In genomic region chr11:47051217-47051616, GRCh38 we compare ENCODE assay signal across 20 cellular contexts.
DNase-seq lines count a peak whose midpoint lies in the region; ATAC-seq and TF ChIP-seq lines count a peak whose summit lies in the region.
"Had no signal": no experiment of that assay in that cellular context is flagged by ENCODE, and none has a peak within 500 bp of the region (broad histone marks: within the 10 kb centered on the region; RNA-seq: fewer than 3 reads in every experiment).

No MANE protein-coding gene starts in this region.

- peaks cover 12% of the 10 kb centered on the region for H3K4me1 ChIP-seq in ACC112 (ENCODE audit: control insufficient read depth, insufficient read depth, low read length, unreplicated experiment)
- peaks cover 3% of the 10 kb centered on the region for H3K4me1 ChIP-seq in fibroblast of lung (ENCODE audit: control insufficient read depth, extremely low read depth, insufficient read depth, low read length)
- no peaks in the 10 kb centered on the region for H3K4me1 ChIP-seq in left lung
- H3K4me1 ChIP-seq: BLaER1 had no signal

- H3K9me3 Mint-ChIP-seq in activated naive CD4-positive, alpha-beta T cell treated with anti-CD3 and anti-CD28 coated beads, Interleukin-2, amount 50 U/mL, for 72 hours = no peaks in the 10 kb centered on the region
- H3K9me3 Mint-ChIP-seq: activated CD8-positive, alpha-beta T cell treated with anti-CD3 and anti-CD28 coated beads for 36 hours; activated T-cell treated with anti-CD3 and anti-CD28 coated beads, Interleukin-2, amount 50 U/mL, for 72 hours had no signal

- H3K4me2 ChIP-seq in fibroblast of lung (ENCODE audit: extremely low read depth, insufficient read depth, low read length) = no peak overlapping the region
- H3K4me2 ChIP-seq: BLaER1, PC-9, SK-N-SH had no signal

- peaks cover 0 to 11% of the 10 kb centered on the region in 2 donors for H3K36me3 Mint-ChIP-seq in activated naive CD4-positive, alpha-beta T cell treated with anti-CD3 and anti-CD28 coated beads, Interleukin-2, amount 50 U/mL, for 72 hours

- H3K9ac ChIP-seq in fibroblast of lung (ENCODE audit: insufficient read depth, low read length) = no peak overlapping the region
- H3K9ac ChIP-seq: BLaER1, SK-N-SH had no signal

- peak; percentile 38 for DNase-seq in MG63
- peak; percentile 37 for DNase-seq in fibroblast of lung (ENCODE audit: low read depth in 2 of 2)
- no peak for DNase-seq in left lung
- no peak for DNase-seq in SKM-1 treated with dmso at 0.1 percent for 144 hours (lab: John Stamatoyannopoulos, UW; ENCODE audit: unreplicated experiment)
- no peak for DNase-seq in activated naive CD4-positive, alpha-beta T cell treated with anti-CD3 and anti-CD28 coated beads, Interleukin-2, amount 50 U/mL, for 72 hours (ENCODE audit: low spot score in 2 of 2)
- DNase-seq: activated CD4-positive, CD25-positive, alpha-beta regulatory T cell; activated CD8-positive, alpha-beta T cell treated with anti-CD3 and anti-CD28 coated beads for 36 hours; activated naive CD4-positive, alpha-beta T cell treated with anti-CD3 and anti-CD28 coated beads, Interleukin-2, amount 50 U/mL, for 16 hours; activated T-cell treated with anti-CD3 and anti-CD28 coated beads, Interleukin-2, amount 50 U/mL, for 72 hours; Calu3; naive thymus-derived CD4-positive, alpha-beta T cell; NCI-H146; PC-9; SK-N-SH; stimulated activated CD4-positive, alpha-beta T cell treated with anti-CD3 and anti-CD28 coated beads, Interleukin-4, amount 100 ng/mL, for 4 hours; T-helper 9 cell had no signal

- H3K9me3 ChIP-seq in MG63 = no peaks in the 10 kb centered on the region
- no peaks in the 10 kb centered on the region for H3K9me3 ChIP-seq in fibroblast of lung (ENCODE audit: control insufficient read depth, insufficient read depth, low read depth, low read length)
- no peaks in the 10 kb centered on the region for H3K9me3 ChIP-seq in left lung
- H3K9me3 ChIP-seq: SK-N-SH had no signal

- TF ChIP-seq CTCF in fibroblast of lung (conservative IDR thresholded peaks at IDR 0.05 in 1 of 2, IDR thresholded peaks at IDR 0.05 in 1 of 2; ENCODE audit: low read depth in 1 of 2, low read length in 2 of 2) (no peak), left lung (IDR thresholded peaks at IDR 0.05) (no peak)

- no peaks in the 10 kb centered on the region for H3K27me3 ChIP-seq in ACC112 (ENCODE audit: insufficient read depth, low read length)
- H3K27me3 ChIP-seq in MG63 = no peaks in the 10 kb centered on the region
- no peaks in the 10 kb centered on the region for H3K27me3 ChIP-seq in fibroblast of lung (ENCODE audit: control insufficient read depth, insufficient read depth, low read length)
- H3K27me3 ChIP-seq in left lung = no peaks in the 10 kb centered on the region
- H3K27me3 ChIP-seq: BLaER1 had no signal

- H3K79me2 ChIP-seq in ACC112 (ENCODE audit: control insufficient read depth, insufficient read depth, low read length, unreplicated experiment) (no peaks in the 10 kb centered on the region), fibroblast of lung (ENCODE audit: control insufficient read depth, insufficient read depth, low read length) (no peaks in the 10 kb centered on the region)

- ATAC-seq in left lung (peak; percentile 45), HG02938 (IDR thresholded peaks at IDR 0.05; ENCODE audit: unreplicated experiment) (no peak), HG03135 (IDR thresholded peaks at IDR 0.05; ENCODE audit: unreplicated experiment) (no peak)
- no peak for ATAC-seq in activated naive CD4-positive, alpha-beta T cell treated with anti-CD3 and anti-CD28 coated beads, Interleukin-2, amount 50 U/mL, for 72 hours
- ATAC-seq: activated CD8-positive, alpha-beta T cell treated with anti-CD3 and anti-CD28 coated beads for 36 hours; activated T-cell treated with anti-CD3 and anti-CD28 coated beads, Interleukin-2, amount 50 U/mL, for 72 hours; naive thymus-derived CD4-positive, alpha-beta T cell had no signal

- H4K20me1 ChIP-seq in fibroblast of lung (ENCODE audit: control insufficient read depth, extremely low read depth, insufficient read depth, low read length) = no peaks in the 10 kb centered on the region
- H4K20me1 ChIP-seq: BLaER1 had no signal

- no peak overlapping the region for H3K27ac Mint-ChIP-seq in activated naive CD4-positive, alpha-beta T cell treated with anti-CD3 and anti-CD28 coated beads, Interleukin-2, amount 50 U/mL, for 72 hours
- H3K27ac Mint-ChIP-seq: activated CD8-positive, alpha-beta T cell treated with anti-CD3 and anti-CD28 coated beads for 36 hours; activated T-cell treated with anti-CD3 and anti-CD28 coated beads, Interleukin-2, amount 50 U/mL, for 72 hours had no signal

- H2AFZ ChIP-seq in ACC112 (ENCODE audit: low read length, unreplicated experiment) (no peak overlapping the region), fibroblast of lung (ENCODE audit: low read length) (no peak overlapping the region)
- H2AFZ ChIP-seq: PC-9 had no signal

- intact Hi-C loops in left lung (cut with DNase I) = no loop called here

- no peak overlapping the region for H3K4me3 ChIP-seq in ACC112 (ENCODE audit: low read depth, low read length)
- no peak overlapping the region for H3K4me3 ChIP-seq in MG63
- H3K4me3 ChIP-seq in fibroblast of lung (replicated peaks in 1 of 4; ENCODE audit: control extremely low read depth in 1 of 4, insufficient read depth in 1 of 4, low read depth in 3 of 4, low read length in 4 of 4) = no peak overlapping the region
- no peak overlapping the region for H3K4me3 ChIP-seq in left lung
- H3K4me3 ChIP-seq: BLaER1, PC-9 had no signal

- H3K27ac ChIP-seq in ACC112 (ENCODE audit: low read depth, low read length) (peak overlapping the region; percentile 31), fibroblast of lung (ENCODE audit: insufficient read depth, low read length) (no peak overlapping the region), left lung (no peak overlapping the region)
- H3K27ac ChIP-seq: BLaER1, PC-9 had no signal

- H3K36me3 ChIP-seq in ACC112 (ENCODE audit: insufficient read depth, low read length) (no peaks in the 10 kb centered on the region), MG63 (no peaks in the 10 kb centered on the region), fibroblast of lung (ENCODE audit: control insufficient read depth, insufficient read depth, low read length) (no peaks in the 10 kb centered on the region), left lung (no peaks in the 10 kb centered on the region)

Comparison
In these comparisons a context has a peak if more than half of its experiments do, and no peak if none do; other contexts are left out.
1. DNase-seq: peak in MG63 (single experiment) and fibroblast of lung (2 of 2); none in left lung (0 of 2), SKM-1 treated with dmso at 0.1 percent for 144 hours (single experiment) and activated naive CD4-positive, alpha-beta T cell treated with anti-CD3 and anti-CD28 coated beads, Interleukin-2, amount 50 U/mL, for 72 hours (0 of 2).